Comparison of ENCODE assay signal across 19 cellular contexts in the genomic region with DNA sequence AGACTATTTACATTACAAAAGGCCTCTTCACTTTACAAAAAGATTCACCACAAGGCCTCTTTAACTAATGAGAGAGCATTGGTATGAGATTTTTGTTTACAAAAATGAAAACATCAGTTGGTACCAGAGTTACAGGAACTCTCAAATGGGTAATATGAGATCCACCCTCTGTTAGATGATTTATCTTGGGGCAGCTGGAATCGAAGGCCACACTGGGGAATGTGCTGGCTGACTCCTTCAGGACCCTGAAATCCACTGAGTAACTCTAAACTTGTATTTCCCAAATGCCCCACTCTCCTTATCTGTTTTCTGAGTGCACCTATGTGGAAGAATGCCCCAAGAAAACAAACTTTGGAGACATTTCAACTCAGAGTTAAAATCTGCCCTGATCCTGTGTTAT.
A peak's percentile ranks its signal among the peaks of the same experiment; 100 is the strongest.
DNase-seq lines count a peak whose midpoint lies in the region; ATAC-seq and TF ChIP-seq lines count a peak whose summit lies in the region.
"Had no signal": no experiment of that assay in that cellular context is flagged by ENCODE, and none has a peak within 500 bp of the region (broad histone marks: within the 10 kb centered on the region; RNA-seq: fewer than 3 reads in every experiment).

No MANE protein-coding gene starts in this region.

- no peak overlapping the region for H2BK12ac ChIP-seq in H9 (ENCODE audit: insufficient read length, low read depth, low read length)

- H2BK5ac ChIP-seq in H9 (ENCODE audit: insufficient read length, low read length): no peak overlapping the region

- no peak overlapping the region for H3T11ph ChIP-seq in H9 (ENCODE audit: low read length)

- H3K23ac ChIP-seq in H9 (ENCODE audit: insufficient read length, low read depth, low read length): no peak overlapping the region

- H3K27me3 Mint-ChIP-seq in nephron (ENCODE audit: low read depth) (peaks cover 3% of the 10 kb centered on the region), H9 (ENCODE audit: low read depth) (no peaks in the 10 kb centered on the region)
- H3K27me3 Mint-ChIP-seq: B cell; CD4-positive, CD25-positive, alpha-beta regulatory T cell had no signal

- no peaks in the 10 kb centered on the region; the same call in 1 of the 2 replicates for H3K4me1 ChIP-seq in H9 (ENCODE audit: insufficient read depth, low read length)
- H3K4me1 ChIP-seq in heart left ventricle: no peaks in the 10 kb centered on the region
- H3K4me1 ChIP-seq: BLaER1 had no signal

- intact Hi-C loops in heart left ventricle (cut with DNase I): no loop called here

- H4K91ac ChIP-seq in H9 (ENCODE audit: insufficient read length, low read depth, low read length): no peak overlapping the region

- H3K9me3 ChIP-seq in H9 (ENCODE audit: control insufficient read depth, low read depth, low read length) (no peaks in the 10 kb centered on the region), heart left ventricle (no peaks in the 10 kb centered on the region)
- H3K9me3 ChIP-seq: BLaER1 had no signal

- no peaks in the 10 kb centered on the region for H3K79me2 ChIP-seq in H9 (ENCODE audit: insufficient read depth, low read length)

- H4K5ac ChIP-seq in H9 (ENCODE audit: insufficient read length, low read depth, low read length): no peak overlapping the region

- no peak overlapping the region for H2AFZ ChIP-seq in H9 (ENCODE audit: low read length)

- ATAC-seq in heart left ventricle: no peak
- ATAC-seq: CD8-positive, alpha-beta T cell; GM12878 had no signal

- no peak overlapping the region for H3K56ac ChIP-seq in H9 (ENCODE audit: insufficient read length, low read depth, low read length)

- no peak overlapping the region for H2BK15ac ChIP-seq in H9 (ENCODE audit: low read depth, low read length)

- DNase-seq in LHCN-M2 (ENCODE audit: low read depth) (peak; percentile 80), left kidney (ENCODE audit: low read depth, low spot score) (peak; percentile 15), NCI-H345 treated with DMSO at 0.1 percent for 48 hours (lab: John Stamatoyannopoulos, UW; ENCODE audit: unreplicated experiment) (no peak), H9 (no peak), heart left ventricle (no peak)
- DNase-seq in stimulated activated CD4-positive, alpha-beta T cell treated with anti-CD3 and anti-CD28 coated beads, Interleukin-4, amount 100 ng/mL, for 24 hours: no peak
- DNase-seq: CD4-positive, CD25-positive, alpha-beta regulatory T cell; CD8-positive, alpha-beta T cell; DMS 273 treated with DMSO at 0.1 percent for 48 hours; DMS79; EL; GDM1; GOT3; HCEC 1CT had no signal

- WGBS in H9 (ENCODE audit: extremely low coverage, insufficient read length, low lambda C conversion rate): no CpG with 5 or more reads among the region's 1 CpG
- 42 to 69% (median 56%) methylated on average over 1 of the region's 1 CpG for WGBS in heart left ventricle, 4 donors

- TF ChIP-seq POLR2A in heart left ventricle (IDR thresholded peaks at IDR 0.05): no peak

- H3K9me3 Mint-ChIP-seq in nephron (no peaks in the 10 kb centered on the region), H9 (peaks cover 0 to 6% of the 10 kb centered on the region in 2 experiments; a peak in 1 of 5 replicates)
- H3K9me3 Mint-ChIP-seq: CD4-positive, CD25-positive, alpha-beta regulatory T cell; CD8-positive, alpha-beta T cell had no signal

- TF ChIP-seq CTCF in nephron (IDR thresholded peaks at IDR 0.05; ENCODE audit: unreplicated experiment in 3 of 3): no peak
- TF ChIP-seq CTCF in H9 (conservative IDR thresholded peaks at IDR 0.05): no peak
- TF ChIP-seq CTCF in heart left ventricle (IDR thresholded peaks at IDR 0.05): no peak

- H3K4ac ChIP-seq in H9 (ENCODE audit: low read depth, low read length): no peak overlapping the region

- no peaks in the 10 kb centered on the region for H3K36me3 ChIP-seq in heart left ventricle
- H3K36me3 ChIP-seq: BLaER1 had no signal

- H3K4me3 Mint-ChIP-seq in nephron (peak overlapping the region in 1 of 3 experiments; percentile 7), H9 (no peak overlapping the region)
- H3K4me3 Mint-ChIP-seq: B cell; CD4-positive, CD25-positive, alpha-beta regulatory T cell; CD8-positive, alpha-beta T cell had no signal

- no peak overlapping the region for H3K14ac ChIP-seq in H9 (ENCODE audit: insufficient read depth, low read length)

- H3K27me3 ChIP-seq in H9 (ENCODE audit: insufficient read depth, low read length) (no peaks in the 10 kb centered on the region), heart left ventricle (peaks cover 0 to 24% (median 0%) of the 10 kb centered on the region in 9 donors)

- H4K8ac ChIP-seq in H9 (replicated peaks; ENCODE audit: insufficient read length, low read depth, low read length): no peak overlapping the region

- no peak overlapping the region for H2BK120ac ChIP-seq in H9 (ENCODE audit: low read depth, low read length, poor library complexity, severe bottlenecking)

- H3K4me1 Mint-ChIP-seq in nephron (peaks cover 50% of the 10 kb centered on the region), H9 (peaks cover 16 to 21% of the 10 kb centered on the region in 2 experiments)
- H3K4me1 Mint-ChIP-seq: B cell; CD4-positive, CD25-positive, alpha-beta regulatory T cell had no signal

- no peak overlapping the region for H2BK20ac ChIP-seq in H9 (ENCODE audit: low read depth, low read length, poor library complexity, severe bottlenecking)

- no peak overlapping the region for H3K4me2 ChIP-seq in H9 (ENCODE audit: insufficient read depth, insufficient read length, low read length)
- H3K4me2 ChIP-seq: BLaER1 had no signal

- no peaks in the 10 kb centered on the region for H3K79me1 ChIP-seq in H9 (ENCODE audit: insufficient read depth, low read depth, low read length, poor library complexity, severe bottlenecking)

- H3K36me3 Mint-ChIP-seq in nephron (ENCODE audit: low read depth): no peaks in the 10 kb centered on the region
- H3K36me3 Mint-ChIP-seq in H9 (ENCODE audit: insufficient read depth in 1 of 3, low read depth in 3 of 3): no peaks in the 10 kb centered on the region
- H3K36me3 Mint-ChIP-seq: CD4-positive, CD25-positive, alpha-beta regulatory T cell; CD8-positive, alpha-beta T cell had no signal

- H4K20me1 ChIP-seq in H9 (ENCODE audit: control insufficient read depth, insufficient read depth, insufficient read length): no peaks in the 10 kb centered on the region
- H4K20me1 ChIP-seq: BLaER1 had no signal

- H2AK5ac ChIP-seq in H9 (ENCODE audit: insufficient read length, low read length): no peak overlapping the region

- H3K27ac Mint-ChIP-seq in nephron (peak overlapping the region; percentile 26 to 75 (median 69)), H9 (no peak overlapping the region)
- H3K27ac Mint-ChIP-seq: B cell; CD4-positive, CD25-positive, alpha-beta regulatory T cell; CD8-positive, alpha-beta T cell had no signal

- H3K4me3 ChIP-seq in heart left ventricle: no peak overlapping the region
- H3K4me3 ChIP-seq: BLaER1, GM12878 had no signal

- no peak overlapping the region for H3K27ac ChIP-seq in H9 (ENCODE audit: insufficient read length, low read depth, low read length)
- H3K27ac ChIP-seq in heart left ventricle: no peak overlapping the region
- H3K27ac ChIP-seq: BLaER1, C4-2B had no signal

- H3K23me2 ChIP-seq in H9 (ENCODE audit: insufficient read length, low read depth, low read length, poor library complexity, severe bottlenecking): no peaks in the 10 kb centered on the region

- H3K9ac ChIP-seq in H9 (ENCODE audit: extremely low read depth, insufficient read length, low read length): no peak overlapping the region
- H3K9ac ChIP-seq: BLaER1 had no signal

- H3K18ac ChIP-seq in H9 (ENCODE audit: insufficient read length, low read depth, low read length): no peak overlapping the region

Comparison
In these comparisons a context has a peak if more than half of its experiments do, and no peak if none do; other contexts are left out.
1. DNase-seq: peak in LHCN-M2 (single experiment) and left kidney (single experiment); none in stimulated activated CD4-positive, alpha-beta T cell treated with anti-CD3 and anti-CD28 coated beads, Interleukin-4, amount 100 ng/mL, for 24 hours (single experiment), NCI-H345 treated with DMSO at 0.1 percent for 48 hours (single experiment), H9 (single experiment) and heart left ventricle (0 of 5).
2. H3K27ac Mint-ChIP-seq: peak in nephron (3 of 3); none in H9 (0 of 3).